Comparison of ENCODE assay signal across 33 cellular contexts in the genomic region with DNA sequence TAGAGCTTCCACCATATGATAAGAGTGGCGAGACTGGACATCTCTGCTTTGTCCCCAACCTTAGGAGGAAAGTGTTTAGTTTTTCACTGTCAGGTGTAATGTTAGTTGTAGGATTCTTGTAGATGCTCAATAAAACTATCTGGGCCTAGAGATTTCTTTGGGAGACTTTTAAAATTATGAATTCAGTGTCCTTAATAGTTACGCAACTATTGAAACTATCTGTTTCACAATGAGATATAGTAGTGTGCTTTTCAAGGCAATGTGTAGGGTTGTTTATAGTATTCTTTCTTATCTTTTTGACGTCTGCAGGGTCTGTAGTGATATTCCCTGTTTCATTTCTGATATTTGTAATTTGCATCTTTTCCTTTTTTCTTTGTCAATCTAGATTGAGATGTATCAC. TPM values are rescaled to one million over a fixed set of nuclear protein-coding genes. Genes with fewer than 3 reads are reported as not detected.
"Had no signal": no experiment of that assay in that cellular context is flagged by ENCODE, and none has a peak within 500 bp of the region (broad histone marks: within the 10 kb centered on the region; RNA-seq: fewer than 3 reads in every experiment).

No MANE protein-coding gene starts in this region.

- H3K4me1 ChIP-seq: neural progenitor cell, parathyroid adenoma, psoas muscle, suprapubic skin, testis, tibial artery, transverse colon, upper lobe of right lung, uterus had no signal

- H3K4me3 ChIP-seq: neural progenitor cell, ovary, psoas muscle, skin epidermis, smooth muscle cell, spleen, suprapubic skin, testis, tibial artery, transverse colon, upper lobe of right lung, uterus had no signal

- DNase-seq: natural killer cell; occipital lobe; ovary; posterior cingulate gyrus; psoas muscle; right cardiac atrium; stimulated activated CD4-positive, alpha-beta T cell treated with anti-CD3 and anti-CD28 coated beads, Interleukin-12 subunit alpha, Interleukin-12 subunit beta, amount 100 ng/mL, for 4 hours; stimulated activated CD4-positive, alpha-beta T cell treated with anti-CD3 and anti-CD28 coated beads, Interleukin-1b, Interleukin-23, amount 100 ng/mL, for 48 hours; stimulated activated CD4-positive, alpha-beta T cell treated with anti-CD3 and anti-CD28 coated beads, Interleukin-4, amount 100 ng/mL, for 1 hour; stimulated activated CD4-positive, alpha-beta T cell treated with anti-CD3 and anti-CD28 coated beads, Interleukin-4, amount 100 ng/mL, for 4 hours; stimulated activated CD8-positive, alpha-beta memory T cell treated with anti-CD3 and anti-CD28 coated beads, Interleukin-4, amount 100 ng/mL, for 48 hours; stimulated activated naive CD4-positive, alpha-beta T cell; stimulated activated naive CD8-positive, alpha-beta T cell treated with anti-CD3 and anti-CD28 coated beads, Interleukin-15, amount 100 ng/mL, for 72 hours; stimulated activated naive CD8-positive, alpha-beta T cell treated with anti-CD3 and anti-CD28 coated beads, Interleukin-15, Interleukin-2, amounts not matched to agents 100 U/mL and 50 U/mL, for 24 hours; substantia nigra; testis; tibial artery; transverse colon; upper lobe of right lung; uterus had no signal

- H3K27ac ChIP-seq: neural progenitor cell, ovary, parathyroid adenoma, psoas muscle, skin epidermis, spleen, suprapubic skin, testis, tibial artery, transverse colon, upper lobe of right lung, uterus had no signal

- H2AFZ ChIP-seq: neural progenitor cell, parathyroid adenoma had no signal

- H3K4me2 ChIP-seq: neural progenitor cell, smooth muscle cell had no signal

- H3K9me3 Mint-ChIP-seq: natural killer cell; neural progenitor cell; stimulated activated naive CD8-positive, alpha-beta T cell treated with anti-CD3 and anti-CD28 coated beads, Interleukin-15, amount 100 ng/mL, for 72 hours; type B pancreatic cell had no signal

- H3K9ac ChIP-seq: neural progenitor cell, parathyroid adenoma had no signal

- H3K36me3 Mint-ChIP-seq: natural killer cell had no signal

- H3K4me3 Mint-ChIP-seq: natural killer cell; nephron; neural progenitor cell; stimulated activated memory B cell treated with anti-CD40 and anti-IgM and Interleukin-4, amounts not matched to agents 10 μg/mL and 1 μg/mL and 100 μg/mL, for 72 hours; stimulated activated naive CD8-positive, alpha-beta T cell treated with anti-CD3 and anti-CD28 coated beads, Interleukin-15, amount 100 ng/mL, for 72 hours; type B pancreatic cell had no signal

- H3K27ac Mint-ChIP-seq: natural killer cell; nephron; neural progenitor cell; progenitor cell of endocrine pancreas; stimulated activated memory B cell treated with anti-CD40 and anti-IgM and Interleukin-4, amounts not matched to agents 10 μg/mL and 1 μg/mL and 100 μg/mL, for 72 hours; stimulated activated naive CD8-positive, alpha-beta T cell treated with anti-CD3 and anti-CD28 coated beads, Interleukin-15, amount 100 ng/mL, for 72 hours; type B pancreatic cell had no signal

- H3K27me3 ChIP-seq: neural progenitor cell, ovary, spleen, suprapubic skin, testis, tibial artery, transverse colon, upper lobe of right lung, uterus had no signal

- H3K36me3 ChIP-seq: neural progenitor cell, ovary, transverse colon, upper lobe of right lung, uterus had no signal

- H3K9me3 ChIP-seq: ovary, psoas muscle, suprapubic skin, testis, tibial artery, transverse colon, upper lobe of right lung, uterus had no signal

- H3K27me3 Mint-ChIP-seq: progenitor cell of endocrine pancreas; stimulated activated memory B cell treated with anti-CD40 and anti-IgM and Interleukin-4, amounts not matched to agents 10 μg/mL and 1 μg/mL and 100 μg/mL, for 72 hours; stimulated activated naive CD8-positive, alpha-beta T cell treated with anti-CD3 and anti-CD28 coated beads, Interleukin-15, amount 100 ng/mL, for 72 hours; type B pancreatic cell had no signal

- ATAC-seq: natural killer cell; psoas muscle; right cardiac atrium; sciatic nerve; stimulated activated memory B cell treated with anti-CD40 and anti-IgM and Interleukin-4, amounts not matched to agents 10 μg/mL and 1 μg/mL and 100 μg/mL, for 72 hours; stimulated activated naive CD8-positive, alpha-beta T cell treated with anti-CD3 and anti-CD28 coated beads, Interleukin-15, amount 100 ng/mL, for 72 hours; stimulated activated naive CD8-positive, alpha-beta T cell treated with anti-CD3 and anti-CD28 coated beads, Interleukin-15, Interleukin-2, amounts not matched to agents 100 U/mL and 50 U/mL, for 24 hours; upper lobe of right lung had no signal

- H3K4me1 Mint-ChIP-seq: natural killer cell; nephron; stimulated activated memory B cell treated with anti-CD40 and anti-IgM and Interleukin-4, amounts not matched to agents 10 μg/mL and 1 μg/mL and 100 μg/mL, for 72 hours; stimulated activated naive CD8-positive, alpha-beta T cell treated with anti-CD3 and anti-CD28 coated beads, Interleukin-15, amount 100 ng/mL, for 72 hours had no signal

RNA-seq across cellular contexts. Expression of a gene that starts 33.2 kb away (rescaled TPM):
- total RNA-seq: spleen, suprapubic skin, transverse colon had no signal
- polyA plus RNA-seq: right cardiac atrium had no signal

RNA-seq across cellular contexts. Expression of a gene that starts 50.2 kb away (rescaled TPM):
- total RNA-seq: natural killer cell, osteoblast had no signal
- polyA plus RNA-seq: neural cell had no signal
